ENCODE assay signal across 17 cellular contexts in the genomic region with DNA sequence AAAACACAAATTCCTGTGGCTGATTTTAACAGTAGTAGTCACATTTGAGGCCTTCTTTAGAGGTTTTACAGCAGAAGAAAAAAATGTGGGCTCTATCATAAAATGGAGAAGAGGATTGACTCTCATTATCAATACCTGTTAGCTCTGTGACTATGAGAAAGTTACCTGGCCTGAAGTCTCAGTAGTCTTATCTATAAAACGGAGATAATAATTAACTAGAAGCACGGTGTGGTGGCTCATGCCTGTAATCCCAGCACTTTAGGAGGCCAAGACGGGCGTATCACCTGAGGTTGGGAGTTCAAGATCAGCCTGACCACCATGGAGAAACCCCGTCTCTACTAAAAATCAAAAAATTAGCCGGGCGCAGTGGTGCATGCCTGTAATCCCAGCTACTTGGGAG.
"Had no signal": no experiment of that assay in that cellular context is flagged by ENCODE, and none has a peak within 500 bp of the region (broad histone marks: within the 10 kb centered on the region; RNA-seq: fewer than 3 reads in every experiment).

No MANE protein-coding gene starts in this region.

- H3K4me2 ChIP-seq: smooth muscle cell had no signal

- H3K4me3 ChIP-seq: colonic mucosa, lung, ovary, smooth muscle cell had no signal

- H3K27me3 ChIP-seq: colonic mucosa, foreskin keratinocyte, ovary had no signal

- H3K27ac Mint-ChIP-seq: naive thymus-derived CD4-positive, alpha-beta T cell; nephron progenitor cell had no signal

- H3K9me3 ChIP-seq: colonic mucosa, ovary had no signal

- H3K27ac ChIP-seq: colonic mucosa, foreskin keratinocyte, ovary had no signal

- H3K4me1 Mint-ChIP-seq: naive thymus-derived CD4-positive, alpha-beta T cell; nephron progenitor cell had no signal

- DNase-seq: colonic mucosa; dermis blood vessel endothelial cell; erythroblast; foreskin keratinocyte; kidney; left cardiac atrium; left ventricle myocardium superior; mesenchymal stem cell; naive thymus-derived CD4-positive, alpha-beta T cell; nephron progenitor cell; ovary; stimulated activated CD4-positive, alpha-beta T cell treated with anti-CD3 and anti-CD28 coated beads, Interleukin-2, amount 100 ng/mL, for 48 hours; stimulated activated naive CD4-positive, alpha-beta T cell treated with Interleukin-2 at 50 U/mL for 16 hours had no signal

- ATAC-seq: foreskin keratinocyte; left cardiac atrium; left ventricle myocardium superior; naive thymus-derived CD4-positive, alpha-beta T cell; right cardiac atrium had no signal

- H3K9me3 Mint-ChIP-seq: naive thymus-derived CD4-positive, alpha-beta T cell; nephron progenitor cell had no signal

- H3K4me3 Mint-ChIP-seq: naive thymus-derived CD4-positive, alpha-beta T cell; nephron progenitor cell had no signal

- H3K4me1 ChIP-seq: colonic mucosa, foreskin keratinocyte had no signal

- H3K36me3 ChIP-seq: colonic mucosa, ovary had no signal

- H3K36me3 Mint-ChIP-seq: naive thymus-derived CD4-positive, alpha-beta T cell had no signal

- FAIRE-seq: kidney, urothelium cell line had no signal
